ENCODE assay signal across 1 cellular context in the genomic region with DNA sequence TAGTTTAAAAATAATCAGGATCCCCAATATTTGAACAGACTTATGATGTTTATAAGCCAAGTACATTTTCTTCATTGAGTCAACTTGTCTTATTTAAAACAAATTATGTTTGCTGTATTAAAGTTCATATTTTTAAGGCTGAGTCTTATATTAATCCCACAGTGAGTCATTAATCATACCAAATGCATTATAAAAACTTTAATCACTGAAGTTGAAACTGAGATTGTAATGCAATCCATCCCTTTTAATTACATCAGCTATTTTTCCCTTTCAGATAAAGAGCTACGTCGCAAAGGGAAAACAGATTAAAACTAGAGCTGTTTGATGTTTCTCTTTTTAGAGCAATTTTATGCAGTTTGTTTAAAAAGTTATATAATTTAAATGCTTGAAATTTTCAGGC.
TF ChIP-seq lines count a peak whose summit lies in the region.

No MANE protein-coding gene starts in this region.

TF ChIP-seq in WTC11, 78 proteins besides CTCF, POLR2A, EP300 and RAD21 (continued from another document):
- TF ChIP-seq PRRX2 (CRISPR knock-in tag; IDR thresholded peaks at IDR 0.05): no peak
- no peak for TF ChIP-seq GABPB1 (CRISPR knock-in tag; IDR thresholded peaks at IDR 0.05)
- no peak for TF ChIP-seq TEAD1 (CRISPR knock-in tag; IDR thresholded peaks at IDR 0.05)
- no peak for TF ChIP-seq FOXJ3 (CRISPR knock-in tag; IDR thresholded peaks at IDR 0.05; ENCODE audit: borderline replicate concordance)
- no peak for TF ChIP-seq FOXP1 (CRISPR knock-in tag; IDR thresholded peaks at IDR 0.05; ENCODE audit: borderline replicate concordance)
- no peak for TF ChIP-seq ZNF121 (CRISPR knock-in tag; IDR thresholded peaks at IDR 0.05)
- TF ChIP-seq, protein P1, sequence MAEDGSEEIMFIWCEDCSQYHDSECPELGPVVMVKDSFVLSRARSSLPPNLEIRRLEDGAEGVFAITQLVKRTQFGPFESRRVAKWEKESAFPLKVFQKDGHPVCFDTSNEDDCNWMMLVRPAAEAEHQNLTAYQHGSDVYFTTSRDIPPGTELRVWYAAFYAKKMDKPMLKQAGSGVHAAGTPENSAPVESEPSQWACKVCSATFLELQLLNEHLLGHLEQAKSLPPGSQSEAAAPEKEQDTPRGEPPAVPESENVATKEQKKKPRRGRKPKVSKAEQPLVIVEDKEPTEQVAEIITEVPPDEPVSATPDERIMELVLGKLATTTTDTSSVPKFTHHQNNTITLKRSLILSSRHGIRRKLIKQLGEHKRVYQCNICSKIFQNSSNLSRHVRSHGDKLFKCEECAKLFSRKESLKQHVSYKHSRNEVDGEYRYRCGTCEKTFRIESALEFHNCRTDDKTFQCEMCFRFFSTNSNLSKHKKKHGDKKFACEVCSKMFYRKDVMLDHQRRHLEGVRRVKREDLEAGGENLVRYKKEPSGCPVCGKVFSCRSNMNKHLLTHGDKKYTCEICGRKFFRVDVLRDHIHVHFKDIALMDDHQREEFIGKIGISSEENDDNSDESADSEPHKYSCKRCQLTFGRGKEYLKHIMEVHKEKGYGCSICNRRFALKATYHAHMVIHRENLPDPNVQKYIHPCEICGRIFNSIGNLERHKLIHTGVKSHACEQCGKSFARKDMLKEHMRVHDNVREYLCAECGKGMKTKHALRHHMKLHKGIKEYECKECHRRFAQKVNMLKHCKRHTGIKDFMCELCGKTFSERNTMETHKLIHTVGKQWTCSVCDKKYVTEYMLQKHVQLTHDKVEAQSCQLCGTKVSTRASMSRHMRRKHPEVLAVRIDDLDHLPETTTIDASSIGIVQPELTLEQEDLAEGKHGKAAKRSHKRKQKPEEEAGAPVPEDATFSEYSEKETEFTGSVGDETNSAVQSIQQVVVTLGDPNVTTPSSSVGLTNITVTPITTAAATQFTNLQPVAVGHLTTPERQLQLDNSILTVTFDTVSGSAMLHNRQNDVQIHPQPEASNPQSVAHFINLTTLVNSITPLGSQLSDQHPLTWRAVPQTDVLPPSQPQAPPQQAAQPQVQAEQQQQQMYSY (CRISPR knock-in tag; IDR thresholded peaks at IDR 0.05): no peak
- TF ChIP-seq, protein P2, sequence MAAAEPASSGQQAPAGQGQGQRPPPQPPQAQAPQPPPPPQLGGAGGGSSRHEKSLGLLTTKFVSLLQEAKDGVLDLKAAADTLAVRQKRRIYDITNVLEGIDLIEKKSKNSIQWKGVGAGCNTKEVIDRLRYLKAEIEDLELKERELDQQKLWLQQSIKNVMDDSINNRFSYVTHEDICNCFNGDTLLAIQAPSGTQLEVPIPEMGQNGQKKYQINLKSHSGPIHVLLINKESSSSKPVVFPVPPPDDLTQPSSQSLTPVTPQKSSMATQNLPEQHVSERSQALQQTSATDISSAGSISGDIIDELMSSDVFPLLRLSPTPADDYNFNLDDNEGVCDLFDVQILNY (CRISPR knock-in tag; IDR thresholded peaks at IDR 0.05): no peak
- TF ChIP-seq, protein P3, sequence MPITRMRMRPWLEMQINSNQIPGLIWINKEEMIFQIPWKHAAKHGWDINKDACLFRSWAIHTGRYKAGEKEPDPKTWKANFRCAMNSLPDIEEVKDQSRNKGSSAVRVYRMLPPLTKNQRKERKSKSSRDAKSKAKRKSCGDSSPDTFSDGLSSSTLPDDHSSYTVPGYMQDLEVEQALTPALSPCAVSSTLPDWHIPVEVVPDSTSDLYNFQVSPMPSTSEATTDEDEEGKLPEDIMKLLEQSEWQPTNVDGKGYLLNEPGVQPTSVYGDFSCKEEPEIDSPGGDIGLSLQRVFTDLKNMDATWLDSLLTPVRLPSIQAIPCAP (CRISPR knock-in tag; IDR thresholded peaks at IDR 0.05): no peak
- no peak for TF ChIP-seq ZNF423 (CRISPR knock-in tag; IDR thresholded peaks at IDR 0.05)
- TF ChIP-seq, protein P4, sequence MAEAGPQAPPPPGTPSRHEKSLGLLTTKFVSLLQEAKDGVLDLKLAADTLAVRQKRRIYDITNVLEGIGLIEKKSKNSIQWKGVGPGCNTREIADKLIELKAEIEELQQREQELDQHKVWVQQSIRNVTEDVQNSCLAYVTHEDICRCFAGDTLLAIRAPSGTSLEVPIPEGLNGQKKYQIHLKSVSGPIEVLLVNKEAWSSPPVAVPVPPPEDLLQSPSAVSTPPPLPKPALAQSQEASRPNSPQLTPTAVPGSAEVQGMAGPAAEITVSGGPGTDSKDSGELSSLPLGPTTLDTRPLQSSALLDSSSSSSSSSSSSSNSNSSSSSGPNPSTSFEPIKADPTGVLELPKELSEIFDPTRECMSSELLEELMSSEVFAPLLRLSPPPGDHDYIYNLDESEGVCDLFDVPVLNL (CRISPR knock-in tag; IDR thresholded peaks at IDR 0.05; ENCODE audit: borderline replicate concordance, low read depth): no peak
- no peak for TF ChIP-seq TEAD4 (CRISPR knock-in tag; IDR thresholded peaks at IDR 0.05)
- TF ChIP-seq, protein P5, sequence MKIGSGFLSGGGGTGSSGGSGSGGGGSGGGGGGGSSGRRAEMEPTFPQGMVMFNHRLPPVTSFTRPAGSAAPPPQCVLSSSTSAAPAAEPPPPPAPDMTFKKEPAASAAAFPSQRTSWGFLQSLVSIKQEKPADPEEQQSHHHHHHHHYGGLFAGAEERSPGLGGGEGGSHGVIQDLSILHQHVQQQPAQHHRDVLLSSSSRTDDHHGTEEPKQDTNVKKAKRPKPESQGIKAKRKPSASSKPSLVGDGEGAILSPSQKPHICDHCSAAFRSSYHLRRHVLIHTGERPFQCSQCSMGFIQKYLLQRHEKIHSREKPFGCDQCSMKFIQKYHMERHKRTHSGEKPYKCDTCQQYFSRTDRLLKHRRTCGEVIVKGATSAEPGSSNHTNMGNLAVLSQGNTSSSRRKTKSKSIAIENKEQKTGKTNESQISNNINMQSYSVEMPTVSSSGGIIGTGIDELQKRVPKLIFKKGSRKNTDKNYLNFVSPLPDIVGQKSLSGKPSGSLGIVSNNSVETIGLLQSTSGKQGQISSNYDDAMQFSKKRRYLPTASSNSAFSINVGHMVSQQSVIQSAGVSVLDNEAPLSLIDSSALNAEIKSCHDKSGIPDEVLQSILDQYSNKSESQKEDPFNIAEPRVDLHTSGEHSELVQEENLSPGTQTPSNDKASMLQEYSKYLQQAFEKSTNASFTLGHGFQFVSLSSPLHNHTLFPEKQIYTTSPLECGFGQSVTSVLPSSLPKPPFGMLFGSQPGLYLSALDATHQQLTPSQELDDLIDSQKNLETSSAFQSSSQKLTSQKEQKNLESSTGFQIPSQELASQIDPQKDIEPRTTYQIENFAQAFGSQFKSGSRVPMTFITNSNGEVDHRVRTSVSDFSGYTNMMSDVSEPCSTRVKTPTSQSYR (CRISPR knock-in tag; IDR thresholded peaks at IDR 0.05): no peak
- no peak for TF ChIP-seq ZNF138 (CRISPR knock-in tag; conservative IDR thresholded peaks at IDR 0.05)
- no peak for TF ChIP-seq ESRRA (CRISPR knock-in tag; IDR thresholded peaks at IDR 0.05; ENCODE audit: borderline replicate concordance)
- no peak for TF ChIP-seq TP53 (CRISPR knock-in tag; IDR thresholded peaks at IDR 0.05)
